18 cellular contexts compared by ENCODE assay signal in genomic region chr13:111458739-111459138, GRCh38.
"Had no signal": no experiment of that assay in that cellular context is flagged by ENCODE, and none has a peak within 500 bp of the region (broad histone marks: within the 10 kb centered on the region; RNA-seq: fewer than 3 reads in every experiment).

No MANE protein-coding gene starts in this region.

- ATAC-seq: T-helper 17 cell, WTC11 had no signal

- H3K4me3 Mint-ChIP-seq: activated CD4-positive, alpha-beta T cell treated with anti-CD3 and anti-CD28 coated beads, Interleukin-2, amount 10 ng/mL, durations not matched to agents 24 days and 14 days; activated naive CD4-positive, alpha-beta T cell treated with anti-CD3 and anti-CD28 coated beads, Interleukin-2, amount 50 U/mL, for 24 hours; T-helper 17 cell; WTC11 had no signal

- H3K4me1 Mint-ChIP-seq: T-helper 17 cell, WTC11 had no signal

- H3K9me3 Mint-ChIP-seq: activated CD4-positive, alpha-beta T cell treated with anti-CD3 and anti-CD28 coated beads, Interleukin-2, amount 10 ng/mL, durations not matched to agents 24 days and 14 days; activated naive CD4-positive, alpha-beta T cell treated with anti-CD3 and anti-CD28 coated beads, Interleukin-2, amount 50 U/mL, for 24 hours had no signal

- H3K27ac Mint-ChIP-seq: activated CD4-positive, alpha-beta T cell treated with anti-CD3 and anti-CD28 coated beads, Interleukin-2, amount 10 ng/mL, durations not matched to agents 24 days and 14 days; activated naive CD4-positive, alpha-beta T cell treated with anti-CD3 and anti-CD28 coated beads, Interleukin-2, amount 50 U/mL, for 24 hours; T-helper 17 cell; WTC11 had no signal

- DNase-seq: activated CD4-positive, alpha-beta T cell treated with anti-CD3 and anti-CD28 coated beads for 1 hour; activated CD4-positive, alpha-beta T cell treated with anti-CD3 and anti-CD28 coated beads, Interleukin-2, amount 10 ng/mL, durations not matched to agents 24 days and 14 days; activated CD4-positive, alpha-beta T cell treated with anti-CD3 and anti-CD28 coated beads, Interleukin-2, amount 50 U/mL, for 48 hours; activated CD8-positive, alpha-beta memory T cell treated with anti-CD3 and anti-CD28 coated beads, Interleukin-2, amount 50 U/mL, for 4 hours; aorta; caudate nucleus; MV-4-11; NCI-H1105; NCI-H1436; NCI-H187; NCI-H2081; NCI-H446; NCI-H524; SIG-M5; T-helper 17 cell; T-helper 9 cell had no signal

- H3K36me3 Mint-ChIP-seq: activated naive CD4-positive, alpha-beta T cell treated with anti-CD3 and anti-CD28 coated beads, Interleukin-2, amount 50 U/mL, for 24 hours had no signal
